ENCODE assay signal across 8 cellular contexts in the genomic region with DNA sequence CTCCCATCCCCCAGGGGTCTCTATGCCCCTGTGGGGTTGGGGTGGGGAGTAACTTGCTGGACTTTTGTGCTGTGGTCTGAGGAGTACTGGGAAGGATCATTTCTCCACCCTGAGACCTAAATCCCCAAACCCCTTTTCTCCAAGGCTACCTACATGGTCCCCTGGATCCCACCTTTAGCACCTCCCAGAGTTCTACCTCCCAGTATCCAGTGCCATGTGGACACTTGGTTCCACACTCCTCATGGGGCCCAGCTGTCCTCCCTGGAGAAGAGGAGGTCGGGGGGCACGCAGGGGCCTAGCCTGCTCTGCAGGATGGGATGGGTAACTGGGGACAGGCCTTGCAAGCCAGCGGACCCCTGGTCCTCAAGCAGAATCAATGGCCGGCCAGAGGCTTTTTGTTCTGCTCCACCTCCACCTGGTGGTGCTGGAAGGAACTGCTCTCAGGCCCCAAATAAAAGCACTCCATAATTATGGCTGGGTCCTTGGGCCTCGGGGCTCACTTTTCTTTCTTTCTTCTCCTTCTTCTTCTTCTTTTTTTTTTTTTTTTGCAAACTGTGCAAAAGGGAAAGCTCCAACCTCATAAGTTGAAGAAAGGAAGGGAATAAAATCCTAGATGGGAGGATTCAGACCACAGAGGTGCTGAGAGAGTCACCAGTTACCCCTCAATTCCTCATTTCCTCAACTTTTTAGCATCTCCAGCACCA.
DNase-seq lines count a peak whose midpoint lies in the region; ATAC-seq, FAIRE-seq and TF ChIP-seq lines count a peak whose summit lies in the region.

No MANE protein-coding gene starts in this region.

- TF ChIP-seq CTCF in AG04449 (IDR thresholded peaks at IDR 0.05; ENCODE audit: insufficient read depth, low read length, missing control alignments) (peak; percentile 72), GM13976 (IDR thresholded peaks at IDR 0.05; ENCODE audit: borderline replicate concordance, control extremely low read depth, extremely low read depth, insufficient read depth, missing control alignments) (peak; percentile 86), WTC11 (IDR thresholded peaks at IDR 0.05) (peak; percentile 89), cardiac fibroblast (IDR thresholded peaks at IDR 0.05; ENCODE audit: low read depth, low read length) (peak; percentile 88), kidney (IDR thresholded peaks at IDR 0.05; ENCODE audit: borderline replicate concordance, extremely low read depth, insufficient read depth) (peak; percentile 95)

- peaks cover 6% of the 10 kb centered on the region for H3K27me3 Mint-ChIP-seq in WTC11 (ENCODE audit: low read depth)

- H3K27ac Mint-ChIP-seq in WTC11: no peak overlapping the region

- peak; percentile 84 for ATAC-seq in WTC11

- CTCF ChIA-PET in AG04449 (lab: Yijun Ruan, JAX): interaction anchor here (0.8 to 9.6 kb wide), 22 partner anchors 8 to 232 kb away, joined by 3 to 144 read pairs (median 5); no protein-coding TSS in a partner anchor
- CTCF ChIA-PET in WTC11 (lab: Charles Lee): interaction anchor here (0.7 to 5.8 kb wide), 18 partner anchors 9 to 212 kb away, joined by 3 to 79 read pairs (median 4); no protein-coding TSS in a partner anchor

- H3K4me3 ChIP-seq in AG04449 (ENCODE audit: low read depth, low read length): no peak overlapping the region
- H3K4me3 ChIP-seq in cardiac fibroblast (replicated peaks in 1 of 2; ENCODE audit: low read depth in 2 of 2, low read length in 2 of 2): no peak overlapping the region
- H3K4me3 ChIP-seq in kidney (ENCODE audit: low read length in 2 of 2): no peak overlapping the region

- H3K27ac ChIP-seq in kidney (ENCODE audit: low read depth in 2 of 2, low read length in 2 of 2): no peak overlapping the region

- peaks cover 12% of the 10 kb centered on the region for H3K4me1 Mint-ChIP-seq in WTC11

- no peaks in the 10 kb centered on the region for H3K9me3 Mint-ChIP-seq in WTC11

- no peaks in the 10 kb centered on the region for H3K9me3 ChIP-seq in kidney (ENCODE audit: control insufficient read depth in 1 of 2, low read length in 2 of 2)

- in situ Hi-C loops in GM13976 (cut with MboI; ENCODE audit: low sequenced_read_pairs, unreplicated experiment): no loop called here

- no peak for DNase-seq in AG04449 (ENCODE audit: low read depth, low spot score)
- DNase-seq in GM13976 (ENCODE audit: low spot score): peak; percentile 86
- DNase-seq in LoVo (ENCODE audit: low spot score): peak; percentile 66
- peak; percentile 81 for DNase-seq in WTC11 (ENCODE audit: low spot score)
- peak; percentile 59 to 67 for DNase-seq in cardiac fibroblast (ENCODE audit: low read depth in 2 of 2)
- peak; percentile 71 for DNase-seq in kidney
- peak; percentile 15 to 43 (median 30) for DNase-seq in stimulated activated CD4-positive, alpha-beta T cell treated with anti-CD3 and anti-CD28 coated beads, Interleukin-1b, Interleukin-23, amount 100 ng/mL, for 24 hours (ENCODE audit: low read depth in 4 of 4, low spot score in 1 of 4)
- no peak for DNase-seq in amniotic stem cell (lab: John Stamatoyannopoulos, UW)

- FAIRE-seq in kidney (lab: Jason Lieb, UNC): no peak

- peaks cover 0 to 3% of the 10 kb centered on the region in 2 donors for H3K4me1 ChIP-seq in kidney (ENCODE audit: control insufficient read depth in 1 of 2, insufficient read depth in 1 of 2, low read depth in 1 of 2, low read length in 2 of 2)

- no peaks in the 10 kb centered on the region for H3K36me3 ChIP-seq in kidney (ENCODE audit: control insufficient read depth in 1 of 2, insufficient read depth in 2 of 2, low read length in 2 of 2)

- no peaks in the 10 kb centered on the region for H3K36me3 Mint-ChIP-seq in WTC11

- POLR2A ChIA-PET in AG04449 (lab: Yijun Ruan, JAX) (no interaction called here), WTC11 (lab: Charles Lee) (no interaction called here)

- no peak overlapping the region for H3K4me3 Mint-ChIP-seq in WTC11

- intact Hi-C loops in kidney (cut with DNase I): no loop called here

- no peak overlapping the region for H3K9ac ChIP-seq in kidney (ENCODE audit: low read length in 2 of 2)

TF ChIP-seq in WTC11, 78 proteins besides CTCF, POLR2A, EP300 and RAD21:
- TF ChIP-seq HMGA2 (CRISPR knock-in tag; IDR thresholded peaks at IDR 0.05) (no peak), OVOL2 (CRISPR knock-in tag; IDR thresholded peaks at IDR 0.05; ENCODE audit: borderline replicate concordance) (no peak), SMAD3 (CRISPR knock-in tag; IDR thresholded peaks at IDR 0.05; ENCODE audit: borderline replicate concordance) (no peak)
- TF ChIP-seq, protein P1, sequence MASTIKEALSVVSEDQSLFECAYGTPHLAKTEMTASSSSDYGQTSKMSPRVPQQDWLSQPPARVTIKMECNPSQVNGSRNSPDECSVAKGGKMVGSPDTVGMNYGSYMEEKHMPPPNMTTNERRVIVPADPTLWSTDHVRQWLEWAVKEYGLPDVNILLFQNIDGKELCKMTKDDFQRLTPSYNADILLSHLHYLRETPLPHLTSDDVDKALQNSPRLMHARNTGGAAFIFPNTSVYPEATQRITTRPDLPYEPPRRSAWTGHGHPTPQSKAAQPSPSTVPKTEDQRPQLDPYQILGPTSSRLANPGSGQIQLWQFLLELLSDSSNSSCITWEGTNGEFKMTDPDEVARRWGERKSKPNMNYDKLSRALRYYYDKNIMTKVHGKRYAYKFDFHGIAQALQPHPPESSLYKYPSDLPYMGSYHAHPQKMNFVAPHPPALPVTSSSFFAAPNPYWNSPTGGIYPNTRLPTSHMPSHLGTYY (CRISPR knock-in tag; IDR thresholded peaks at IDR 0.05): no peak
- TF ChIP-seq, protein P2, sequence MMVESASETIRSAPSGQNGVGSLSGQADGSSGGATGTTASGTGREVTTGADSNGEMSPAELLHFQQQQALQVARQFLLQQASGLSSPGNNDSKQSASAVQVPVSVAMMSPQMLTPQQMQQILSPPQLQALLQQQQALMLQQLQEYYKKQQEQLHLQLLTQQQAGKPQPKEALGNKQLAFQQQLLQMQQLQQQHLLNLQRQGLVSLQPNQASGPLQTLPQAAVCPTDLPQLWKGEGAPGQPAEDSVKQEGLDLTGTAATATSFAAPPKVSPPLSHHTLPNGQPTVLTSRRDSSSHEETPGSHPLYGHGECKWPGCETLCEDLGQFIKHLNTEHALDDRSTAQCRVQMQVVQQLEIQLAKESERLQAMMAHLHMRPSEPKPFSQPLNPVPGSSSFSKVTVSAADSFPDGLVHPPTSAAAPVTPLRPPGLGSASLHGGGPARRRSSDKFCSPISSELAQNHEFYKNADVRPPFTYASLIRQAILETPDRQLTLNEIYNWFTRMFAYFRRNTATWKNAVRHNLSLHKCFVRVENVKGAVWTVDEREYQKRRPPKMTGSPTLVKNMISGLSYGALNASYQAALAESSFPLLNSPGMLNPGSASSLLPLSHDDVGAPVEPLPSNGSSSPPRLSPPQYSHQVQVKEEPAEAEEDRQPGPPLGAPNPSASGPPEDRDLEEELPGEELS (CRISPR knock-in tag; IDR thresholded peaks at IDR 0.05): no peak
- TF ChIP-seq, protein P3, sequence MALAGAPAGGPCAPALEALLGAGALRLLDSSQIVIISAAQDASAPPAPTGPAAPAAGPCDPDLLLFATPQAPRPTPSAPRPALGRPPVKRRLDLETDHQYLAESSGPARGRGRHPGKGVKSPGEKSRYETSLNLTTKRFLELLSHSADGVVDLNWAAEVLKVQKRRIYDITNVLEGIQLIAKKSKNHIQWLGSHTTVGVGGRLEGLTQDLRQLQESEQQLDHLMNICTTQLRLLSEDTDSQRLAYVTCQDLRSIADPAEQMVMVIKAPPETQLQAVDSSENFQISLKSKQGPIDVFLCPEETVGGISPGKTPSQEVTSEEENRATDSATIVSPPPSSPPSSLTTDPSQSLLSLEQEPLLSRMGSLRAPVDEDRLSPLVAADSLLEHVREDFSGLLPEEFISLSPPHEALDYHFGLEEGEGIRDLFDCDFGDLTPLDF (CRISPR knock-in tag; IDR thresholded peaks at IDR 0.05): no peak

Comparison
In these comparisons a context has a peak if more than half of its experiments do, and no peak if none do; other contexts are left out.
1. DNase-seq: peak in GM13976 (single experiment), LoVo (single experiment), WTC11 (single experiment), cardiac fibroblast (2 of 2), kidney (single experiment) and stimulated activated CD4-positive, alpha-beta T cell treated with anti-CD3 and anti-CD28 coated beads, Interleukin-1b, Interleukin-23, amount 100 ng/mL, for 24 hours (4 of 4); none in AG04449 (single experiment) and amniotic stem cell (single experiment).
2. Peak in every context shown above with its lines, with median percentiles within 50 percentile points of each other: CTCF ChIP-seq.